ENCODE assay signal across 15 cellular contexts in the genomic region with DNA sequence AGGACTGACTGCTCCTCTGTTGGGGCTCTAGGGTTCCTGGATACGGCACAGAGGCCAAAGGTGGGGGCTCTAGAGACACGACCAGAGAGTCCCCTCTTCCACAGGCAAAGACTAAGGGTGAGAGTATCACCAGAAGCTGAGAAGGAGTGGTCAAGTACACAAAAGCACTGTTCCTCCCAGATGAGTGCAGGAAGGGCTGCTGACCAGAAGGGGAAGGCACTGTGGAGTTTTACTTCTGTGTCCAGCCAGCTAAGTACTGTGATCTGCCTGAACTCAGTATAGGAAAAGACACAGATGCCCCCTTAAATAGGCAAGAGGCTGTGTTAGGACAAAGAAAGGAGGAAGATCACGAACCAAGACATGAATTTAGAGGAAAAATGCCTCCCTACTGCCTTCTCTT.
"Had no signal": no experiment of that assay in that cellular context is flagged by ENCODE, and none has a peak within 500 bp of the region (broad histone marks: within the 10 kb centered on the region; RNA-seq: fewer than 3 reads in every experiment).

No MANE protein-coding gene starts in this region.

- DNase-seq: activated CD4-positive, alpha-beta T cell treated with anti-CD3 and anti-CD28 coated beads for 48 hours; activated CD8-positive, alpha-beta T cell treated with anti-CD3 and anti-CD28 coated beads, Interleukin-2, amount 10 ng/mL, durations not matched to agents 7 days and 5 days; activated naive CD4-positive, alpha-beta T cell; esophagus squamous epithelium; heart left ventricle; kidney; left ventricle myocardium superior; mesendoderm; ovary; stomach; T-helper 9 cell had no signal

- ATAC-seq: activated CD8-positive, alpha-beta T cell treated with anti-CD3 and anti-CD28 coated beads, Interleukin-2, amount 10 ng/mL, durations not matched to agents 7 days and 5 days; heart left ventricle had no signal

- H3K4me3 Mint-ChIP-seq: activated CD8-positive, alpha-beta T cell treated with anti-CD3 and anti-CD28 coated beads, Interleukin-2, amount 10 ng/mL, durations not matched to agents 7 days and 5 days; activated T-helper 1 cell treated with anti-CD3 and anti-CD28 coated beads, Interleukin-12 subunit alpha, Interleukin-12 subunit beta, Interleukin-2, Interleukin-4 antibody, amounts not matched to agents 30 ng/mL and 10 ng/mL and 1 ng/mL, durations not matched to agents 14 hours and 24 hours and 36 hours had no signal

- H3K27ac Mint-ChIP-seq: activated CD8-positive, alpha-beta T cell treated with anti-CD3 and anti-CD28 coated beads, Interleukin-2, amount 10 ng/mL, durations not matched to agents 7 days and 5 days; activated T-helper 1 cell treated with anti-CD3 and anti-CD28 coated beads, Interleukin-12 subunit alpha, Interleukin-12 subunit beta, Interleukin-2, Interleukin-4 antibody, amounts not matched to agents 30 ng/mL and 10 ng/mL and 1 ng/mL, durations not matched to agents 14 hours and 24 hours and 36 hours had no signal

- H3K27me3 ChIP-seq: ascending aorta, esophagus squamous epithelium, heart left ventricle, ovary, stomach, vagina had no signal

- H3K9me3 ChIP-seq: ascending aorta, esophagus squamous epithelium, heart left ventricle, ovary, stomach, vagina had no signal

- H3K4me3 ChIP-seq: ascending aorta, esophagus squamous epithelium, heart left ventricle, ovary, skin epidermis, stomach, vagina had no signal

- H3K27ac ChIP-seq: ascending aorta, esophagus squamous epithelium, ovary, stomach, vagina had no signal

- H3K9me3 Mint-ChIP-seq: activated T-helper 1 cell treated with anti-CD3 and anti-CD28 coated beads, Interleukin-12 subunit alpha, Interleukin-12 subunit beta, Interleukin-2, Interleukin-4 antibody, amounts not matched to agents 30 ng/mL and 10 ng/mL and 1 ng/mL, durations not matched to agents 14 hours and 24 hours and 36 hours had no signal
